8 cellular contexts compared by ENCODE assay signal in the genomic region with DNA sequence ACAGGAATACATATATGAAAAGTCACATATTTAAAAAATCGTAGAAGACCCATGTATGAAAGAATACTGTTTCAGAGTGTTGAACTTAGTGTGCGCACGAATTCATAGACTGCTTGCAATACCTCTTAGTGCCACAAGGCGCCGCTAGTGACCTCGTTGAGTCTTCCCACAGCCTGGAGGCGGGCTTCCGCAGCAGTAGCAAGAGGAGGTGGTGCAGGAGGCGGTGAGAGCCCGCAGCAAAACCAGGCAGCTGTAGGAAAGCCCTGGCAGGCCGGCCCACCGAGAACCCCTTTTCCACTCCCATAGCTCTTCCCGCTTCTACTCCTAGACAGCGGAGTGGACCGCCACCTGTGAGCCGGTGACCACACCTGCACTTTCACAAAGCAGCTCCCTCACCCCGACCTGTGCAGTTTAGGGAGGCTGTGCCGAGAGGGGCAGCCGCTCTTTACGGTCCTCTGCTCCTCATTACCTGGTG. TPM values are rescaled to one million over a fixed set of nuclear protein-coding genes. Genes with fewer than 3 reads are reported as not detected.
DNase-seq lines count a peak whose midpoint lies in the region; ATAC-seq lines count a peak whose summit lies in the region.

No MANE protein-coding gene starts in this region.

- ATAC-seq in GM18508 (IDR thresholded peaks at IDR 0.05; ENCODE audit: insufficient read depth, unreplicated experiment) (peak; percentile 75), HG03039 (IDR thresholded peaks at IDR 0.05; ENCODE audit: unreplicated experiment) (peak; percentile 85)

- H3K4me3 Mint-ChIP-seq in activated CD4-positive, alpha-beta T cell treated with anti-CD3 and anti-CD28 coated beads, Interleukin-2, amount 10 ng/mL, durations not matched to agents 7 days and 5 days: peak overlapping the region; percentile 41

- H3K36me3 Mint-ChIP-seq in activated CD4-positive, alpha-beta T cell treated with anti-CD3 and anti-CD28 coated beads, Interleukin-2, amount 10 ng/mL, durations not matched to agents 7 days and 5 days (ENCODE audit: low read depth): no peaks in the 10 kb centered on the region

- POLR2A ChIA-PET in activated CD4-positive, alpha-beta T cell treated with anti-CD3 and anti-CD28 coated beads, Interleukin-2, amount 10 ng/mL, durations not matched to agents 7 days and 5 days (lab: Charles Lee): no interaction called here

- no peaks in the 10 kb centered on the region for H3K9me3 Mint-ChIP-seq in activated CD4-positive, alpha-beta T cell treated with anti-CD3 and anti-CD28 coated beads, Interleukin-2, amount 10 ng/mL, durations not matched to agents 7 days and 5 days

- in situ Hi-C loops in ACHN (cut with HindIII; ENCODE audit: low pct_ligation_motif_present, low pct_unique_long_range_greater_than_20kb, low sequenced_read_pairs): no loop called here

- peaks cover 8% of the 10 kb centered on the region for H3K4me1 Mint-ChIP-seq in activated CD4-positive, alpha-beta T cell treated with anti-CD3 and anti-CD28 coated beads, Interleukin-2, amount 10 ng/mL, durations not matched to agents 7 days and 5 days

- DNase-seq in ACHN: peak; percentile 83
- peak; percentile 56 for DNase-seq in NCI-H345 (lab: John Stamatoyannopoulos, UW)
- peak; percentile 74 for DNase-seq in activated CD4-positive, alpha-beta T cell treated with anti-CD3 and anti-CD28 coated beads, Interleukin-2, amount 10 ng/mL, durations not matched to agents 7 days and 5 days
- DNase-seq in ecto neural progenitor cell (ENCODE audit: low spot score): peak; percentile 82
- peak; percentile 92 for DNase-seq in mesenteric fat pad (ENCODE audit: low spot score)
- DNase-seq in stimulated activated CD8-positive, alpha-beta memory T cell treated with anti-CD3 and anti-CD28 coated beads, Interleukin-15, amount 100 ng/mL, for 24 hours (ENCODE audit: low read depth): peak; percentile 40

- CTCF ChIA-PET in activated CD4-positive, alpha-beta T cell treated with anti-CD3 and anti-CD28 coated beads, Interleukin-2, amount 10 ng/mL, durations not matched to agents 7 days and 5 days (lab: Charles Lee): interaction anchor here (1.7 kb wide), 1 partner anchor 21 kb away, joined by 4 read pairs; no protein-coding TSS in a partner anchor

- no peak overlapping the region for H3K27ac Mint-ChIP-seq in activated CD4-positive, alpha-beta T cell treated with anti-CD3 and anti-CD28 coated beads, Interleukin-2, amount 10 ng/mL, durations not matched to agents 7 days and 5 days

- H3K27me3 Mint-ChIP-seq in activated CD4-positive, alpha-beta T cell treated with anti-CD3 and anti-CD28 coated beads, Interleukin-2, amount 10 ng/mL, durations not matched to agents 7 days and 5 days: peaks cover 4% of the 10 kb centered on the region

RNA-seq across cellular contexts. Expression of a gene that starts 23.5 kb away (rescaled TPM):
- total RNA-seq in activated CD4-positive, alpha-beta T cell treated with anti-CD3 and anti-CD28 coated beads, Interleukin-2, amount 10 ng/mL, durations not matched to agents 7 days and 5 days: not detected
- total RNA-seq in mesenteric fat pad: 539 TPM

Comparison
In these comparisons a context has a peak if more than half of its experiments do, and no peak if none do; other contexts are left out.
1. Peak in every context shown above with its lines: DNase-seq and ATAC-seq.
2. DNase-seq: peak in every context shown above with its lines; median percentile 92 in mesenteric fat pad; 83 in ACHN; 82 in ecto neural progenitor cell; 74 in activated CD4-positive, alpha-beta T cell treated with anti-CD3 and anti-CD28 coated beads, Interleukin-2, amount 10 ng/mL, durations not matched to agents 7 days and 5 days; 56 in NCI-H345; 40 in stimulated activated CD8-positive, alpha-beta memory T cell treated with anti-CD3 and anti-CD28 coated beads, Interleukin-15, amount 100 ng/mL, for 24 hours.
3. RNA of a gene that starts 23.5 kb away (total RNA-seq): 539 TPM in mesenteric fat pad (single experiment); not detected in activated CD4-positive, alpha-beta T cell treated with anti-CD3 and anti-CD28 coated beads, Interleukin-2, amount 10 ng/mL, durations not matched to agents 7 days and 5 days; every median in the first group is over 100 times any median in the second.